ENCODE assay signal across 25 cellular contexts in genomic region chr12:94990222-94990621, GRCh38. TPM values are rescaled to one million over a fixed set of nuclear protein-coding genes. Genes with fewer than 3 reads are reported as not detected.
DNase-seq lines count a peak whose midpoint lies in the region; ATAC-seq and TF ChIP-seq lines count a peak whose summit lies in the region.
"Had no signal": no experiment of that assay in that cellular context is flagged by ENCODE, and none has a peak within 500 bp of the region (broad histone marks: within the 10 kb centered on the region; RNA-seq: fewer than 3 reads in every experiment).

No MANE protein-coding gene starts in this region.

- POLR2A ChIA-PET in naive thymus-derived CD4-positive, alpha-beta T cell (lab: Charles Lee) = interaction anchor here (1.0 to 5.5 kb wide), 6 partner anchors 8 to 1521 kb away, joined by 3 to 52 read pairs (median 8); partner anchors contain the start of gene NDUFA12

- peaks cover 0 to 24% (median 4%) of the 10 kb centered on the region in 3 experiments for H3K36me3 ChIP-seq in naive thymus-derived CD4-positive, alpha-beta T cell (ENCODE audit: control insufficient read depth in 2 of 3, insufficient read depth in 3 of 3, low read length in 3 of 3)
- H3K36me3 ChIP-seq: neural progenitor cell had no signal

- H3K27me3 Mint-ChIP-seq in activated naive CD4-positive, alpha-beta T cell treated with anti-CD3 and anti-CD28 coated beads, Interleukin-2, amount 10 ng/mL, durations not matched to agents 7 days and 5 days = no peaks in the 10 kb centered on the region
- no peaks in the 10 kb centered on the region for H3K27me3 Mint-ChIP-seq in activated T-helper 17 cell treated with anti-CD3 and anti-CD28 coated beads, Interleukin-2, amount 50 U/mL, for 72 hours
- no peaks in the 10 kb centered on the region for H3K27me3 Mint-ChIP-seq in naive thymus-derived CD4-positive, alpha-beta T cell

- peaks cover 50% of the 10 kb centered on the region for H3K4me1 Mint-ChIP-seq in activated naive CD4-positive, alpha-beta T cell treated with anti-CD3 and anti-CD28 coated beads, Interleukin-2, amount 10 ng/mL, durations not matched to agents 7 days and 5 days
- H3K4me1 Mint-ChIP-seq in activated T-helper 17 cell treated with anti-CD3 and anti-CD28 coated beads, Interleukin-2, amount 50 U/mL, for 72 hours = peaks cover 32% of the 10 kb centered on the region
- H3K4me1 Mint-ChIP-seq in naive thymus-derived CD4-positive, alpha-beta T cell = peaks cover 29 to 78% (median 67%) of the 10 kb centered on the region in 7 donors
- H3K4me1 Mint-ChIP-seq: GM23338, neural progenitor cell had no signal

- TF ChIP-seq CTCF in GM13977 (IDR thresholded peaks at IDR 0.05; ENCODE audit: extremely low read depth, insufficient read depth, missing control alignments) (no peak), lower leg skin (IDR thresholded peaks at IDR 0.05) (no peak), GM20000 (IDR thresholded peaks at IDR 0.05; ENCODE audit: extremely low read depth, missing control alignments) (no peak)

- no peaks in the 10 kb centered on the region for H3K9me3 Mint-ChIP-seq in activated naive CD4-positive, alpha-beta T cell treated with anti-CD3 and anti-CD28 coated beads, Interleukin-2, amount 10 ng/mL, durations not matched to agents 7 days and 5 days
- no peaks in the 10 kb centered on the region for H3K9me3 Mint-ChIP-seq in activated T-helper 17 cell treated with anti-CD3 and anti-CD28 coated beads, Interleukin-2, amount 50 U/mL, for 72 hours
- peaks cover 0 to 4% (median 0%) of the 10 kb centered on the region in 11 donors for H3K9me3 Mint-ChIP-seq in naive thymus-derived CD4-positive, alpha-beta T cell
- H3K9me3 Mint-ChIP-seq: GM23338, HFFc6, neural progenitor cell had no signal

- 87 to 96% methylated on average over 3 of the region's 3 CpGs for WGBS in lower leg skin, 2 donors

- CTCF ChIA-PET in activated naive CD4-positive, alpha-beta T cell treated with anti-CD3 and anti-CD28 coated beads, Interleukin-2, amount 10 ng/mL, durations not matched to agents 7 days and 5 days (lab: Charles Lee) = interaction anchor here (1.8 kb wide), 1 partner anchor 9 kb away, joined by 8 read pairs; no protein-coding TSS in a partner anchor
- CTCF ChIA-PET in naive thymus-derived CD4-positive, alpha-beta T cell (lab: Charles Lee) = interaction anchor here (0.6 to 4.3 kb wide), 3 partner anchors 9 to 90 kb away, joined by 4 to 12 read pairs (median 4); no protein-coding TSS in a partner anchor

- DNase-seq in activated naive CD4-positive, alpha-beta T cell treated with anti-CD3 and anti-CD28 coated beads, Interleukin-2, amount 10 ng/mL, durations not matched to agents 7 days and 5 days = no peak
- DNase-seq in activated naive CD4-positive, alpha-beta T cell treated with Interleukin-2 at 50 U/mL for 16 hours = no peak
- DNase-seq in GM13977 (ENCODE audit: low spot score) = peak; percentile 28
- DNase-seq in naive thymus-derived CD4-positive, alpha-beta T cell = no peak
- DNase-seq in lower leg skin (ENCODE audit: low spot score in 2 of 2) = no peak
- DNase-seq in GM20000 (ENCODE audit: low spot score) = no peak
- DNase-seq: activated CD8-positive, alpha-beta memory T cell treated with anti-CD3 and anti-CD28 coated beads, Interleukin-2, amount 50 U/mL, for 48 hours; dermis blood vessel endothelial cell; HFFc6; left cardiac atrium; mammary epithelial cell; NCI-H1105; NCI-H1930; NCI-H526; NK-92 treated with Interleukin-12 subunit alpha and Interleukin-12 subunit beta, amount 100 ng/mL, for 24 hours; PC-3; SK-N-SH; substantia nigra; upper lobe of right lung had no signal

- in situ Hi-C loops in GM13977 (cut with MboI; ENCODE audit: low pct_unique_long_range_greater_than_20kb, low sequenced_read_pairs, unreplicated experiment) = no loop called here

- TF ChIP-seq POLR2A in lower leg skin (IDR thresholded peaks at IDR 0.05) = no peak

- peak overlapping the region; percentile 58 for H3K27ac Mint-ChIP-seq in activated naive CD4-positive, alpha-beta T cell treated with anti-CD3 and anti-CD28 coated beads, Interleukin-2, amount 10 ng/mL, durations not matched to agents 7 days and 5 days
- peak overlapping the region; percentile 62 for H3K27ac Mint-ChIP-seq in activated T-helper 17 cell treated with anti-CD3 and anti-CD28 coated beads, Interleukin-2, amount 50 U/mL, for 72 hours
- peak overlapping the region in 8 of 9 donors; percentile 82 to 99 (median 97) for H3K27ac Mint-ChIP-seq in naive thymus-derived CD4-positive, alpha-beta T cell
- H3K27ac Mint-ChIP-seq: GM23338, HFFc6, neural progenitor cell had no signal

- no peaks in the 10 kb centered on the region for H3K9me3 ChIP-seq in naive thymus-derived CD4-positive, alpha-beta T cell (ENCODE audit: control insufficient read depth in 2 of 3, low read length in 3 of 3)
- H3K9me3 ChIP-seq: BLaER1 treated with 17β-estradiol and CSF1 and Interleukin-3, amounts not matched to agents 10 nM and 100 nM; right atrium auricular region; SK-N-SH; upper lobe of right lung had no signal

- peaks cover 25 to 45% of the 10 kb centered on the region in 2 donors for H3K4me1 ChIP-seq in naive thymus-derived CD4-positive, alpha-beta T cell (ENCODE audit: control insufficient read depth in 2 of 2, insufficient read depth in 2 of 2, low read length in 2 of 2)
- H3K4me1 ChIP-seq: neural progenitor cell, upper lobe of right lung had no signal

- H3K4me3 ChIP-seq in naive thymus-derived CD4-positive, alpha-beta T cell (ENCODE audit: low read length) = no peak overlapping the region
- no peak overlapping the region for H3K4me3 ChIP-seq in lower leg skin (ENCODE audit: low read depth, poor library complexity, severe bottlenecking)
- H3K4me3 ChIP-seq: BLaER1 treated with 17β-estradiol and CSF1 and Interleukin-3, amounts not matched to agents 10 nM and 100 nM; GM23338; neural progenitor cell; right atrium auricular region; smooth muscle cell; upper lobe of right lung had no signal

- intact Hi-C loops in naive thymus-derived CD4-positive, alpha-beta T cell (cut with micrococcal nuclease) = no loop called here
- intact Hi-C loops in lower leg skin (cut with DNase I; ENCODE audit: low total_unique reads) = no loop called here

- H3K27me3 ChIP-seq in naive thymus-derived CD4-positive, alpha-beta T cell (ENCODE audit: control insufficient read depth in 2 of 2, insufficient read depth in 2 of 2, low read length in 2 of 2) = no peaks in the 10 kb centered on the region
- H3K27me3 ChIP-seq: BLaER1 treated with 17β-estradiol and CSF1 and Interleukin-3, amounts not matched to agents 10 nM and 100 nM; neural progenitor cell; right atrium auricular region; upper lobe of right lung had no signal

- peak; percentile 66 for ATAC-seq in activated T-helper 17 cell treated with anti-CD3 and anti-CD28 coated beads, Interleukin-2, amount 50 U/mL, for 72 hours (replicated peaks)
- no peak for ATAC-seq in naive thymus-derived CD4-positive, alpha-beta T cell
- ATAC-seq: GM23338, left cardiac atrium, PC-3, upper lobe of right lung had no signal

- no peak overlapping the region for H3K4me3 Mint-ChIP-seq in activated naive CD4-positive, alpha-beta T cell treated with anti-CD3 and anti-CD28 coated beads, Interleukin-2, amount 10 ng/mL, durations not matched to agents 7 days and 5 days
- peak overlapping the region; percentile 50 for H3K4me3 Mint-ChIP-seq in activated T-helper 17 cell treated with anti-CD3 and anti-CD28 coated beads, Interleukin-2, amount 50 U/mL, for 72 hours
- H3K4me3 Mint-ChIP-seq in naive thymus-derived CD4-positive, alpha-beta T cell = peak overlapping the region in 9 of 10 donors; percentile 48 to 82 (median 56)
- H3K4me3 Mint-ChIP-seq: GM23338, HFFc6, neural progenitor cell had no signal

- H3K27ac ChIP-seq in naive thymus-derived CD4-positive, alpha-beta T cell (ENCODE audit: low read depth, low read length) = peak overlapping the region; percentile 52
- H3K27ac ChIP-seq: BLaER1 treated with 17β-estradiol and CSF1 and Interleukin-3, amounts not matched to agents 10 nM and 100 nM; neural progenitor cell; right atrium auricular region; upper lobe of right lung had no signal

- H3K36me3 Mint-ChIP-seq in activated naive CD4-positive, alpha-beta T cell treated with anti-CD3 and anti-CD28 coated beads, Interleukin-2, amount 10 ng/mL, durations not matched to agents 7 days and 5 days = peaks cover 56% of the 10 kb centered on the region
- H3K36me3 Mint-ChIP-seq in activated T-helper 17 cell treated with anti-CD3 and anti-CD28 coated beads, Interleukin-2, amount 50 U/mL, for 72 hours (ENCODE audit: low read depth) = peaks cover 69% of the 10 kb centered on the region
- peaks cover 11 to 33% (median 22%) of the 10 kb centered on the region in 5 donors for H3K36me3 Mint-ChIP-seq in naive thymus-derived CD4-positive, alpha-beta T cell

RNA-seq across cellular contexts. Expression of gene NDUFA12, which starts 13.3 kb away (rescaled TPM):
- total RNA-seq in activated T-helper 17 cell treated with anti-CD3 and anti-CD28 coated beads, Interleukin-2, amount 50 U/mL, for 72 hours = 100 to 1,000 TPM in 1 of 2 donors, 10 to 100 TPM in 1; 90.0 to 148 TPM
- 100 to 1,000 TPM in 1 of 5 experiments, 10 to 100 TPM in 4; 57.8 to 123 (median 68.5) TPM for total RNA-seq in naive thymus-derived CD4-positive, alpha-beta T cell
- 100 to 1,000 TPM; 393 to 507 TPM for polyA plus RNA-seq in naive thymus-derived CD4-positive, alpha-beta T cell
- total RNA-seq in lower leg skin = 100 to 1,000 TPM in 2 of 4 donors, 10 to 100 TPM in 2; 97.1 to 124 (median 99.8) TPM
